In genomic region chr5:92760550-92760949, GRCh38 we compare ENCODE assay signal across 2 cellular contexts.
A peak's percentile ranks its signal among the peaks of the same experiment; 100 is the strongest.
TF ChIP-seq lines count a peak whose summit lies in the region.

No MANE protein-coding gene starts in this region.

TF ChIP-seq in A549, 52 proteins besides CTCF, POLR2A, EP300 and RAD21 (continued from another document):
- TF ChIP-seq ZNF302 (CRISPR knock-in tag; IDR thresholded peaks at IDR 0.05) (no peak), KDM5A (IDR thresholded peaks at IDR 0.05) (no peak), CBX2 (IDR thresholded peaks at IDR 0.05; ENCODE audit: borderline replicate concordance, low read depth) (no peak), E2F6 (IDR thresholded peaks at IDR 0.05; ENCODE audit: borderline replicate concordance, low read depth) (no peak), FOSL2 (IDR thresholded peaks at IDR 0.05) (no peak), FOSL2 (CRISPR knock-in tag; IDR thresholded peaks at IDR 0.05) (no peak)

TF ChIP-seq in IMR-90, 13 proteins besides CTCF, POLR2A, EP300 and RAD21 (continued from another document):
- TF ChIP-seq BHLHE40 (IDR thresholded peaks at IDR 0.05; ENCODE audit: low read depth, low read length), result no peak
- TF ChIP-seq NFE2L2 (IDR thresholded peaks at IDR 0.05; ENCODE audit: low read depth, low read length), result no peak
- TF ChIP-seq MAFK (IDR thresholded peaks at IDR 0.05; ENCODE audit: low read depth, low read length), result peak; percentile 31; the same call in 1 of the 2 replicates
- no peak for TF ChIP-seq FOS (IDR thresholded peaks at IDR 0.05; ENCODE audit: low read depth, low read length)
